2 cellular contexts compared by ENCODE assay signal in the genomic region with DNA sequence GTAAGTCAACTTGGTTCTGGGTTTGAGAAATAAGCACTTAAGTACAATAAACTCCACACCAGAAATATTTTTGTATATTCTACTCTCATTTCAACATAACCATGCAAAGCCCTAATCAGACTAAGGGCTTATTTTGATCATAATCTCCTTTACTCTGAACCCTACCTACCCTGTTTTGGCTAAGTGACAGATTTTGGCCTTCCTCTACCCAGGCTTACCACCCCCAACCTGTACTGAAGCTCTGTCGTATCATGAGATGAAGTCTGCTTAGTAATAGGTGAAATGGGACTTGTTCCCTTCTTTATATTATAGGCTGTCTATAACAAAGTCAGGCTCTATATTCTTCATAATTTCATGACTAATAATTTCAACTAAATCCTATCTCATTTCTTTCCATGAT.
TF ChIP-seq lines count a peak whose summit lies in the region.

No MANE protein-coding gene starts in this region.

TF ChIP-seq in HepG2, 621 proteins besides CTCF, POLR2A, EP300 and RAD21 (continued from another document):
- TF ChIP-seq, protein P1, sequence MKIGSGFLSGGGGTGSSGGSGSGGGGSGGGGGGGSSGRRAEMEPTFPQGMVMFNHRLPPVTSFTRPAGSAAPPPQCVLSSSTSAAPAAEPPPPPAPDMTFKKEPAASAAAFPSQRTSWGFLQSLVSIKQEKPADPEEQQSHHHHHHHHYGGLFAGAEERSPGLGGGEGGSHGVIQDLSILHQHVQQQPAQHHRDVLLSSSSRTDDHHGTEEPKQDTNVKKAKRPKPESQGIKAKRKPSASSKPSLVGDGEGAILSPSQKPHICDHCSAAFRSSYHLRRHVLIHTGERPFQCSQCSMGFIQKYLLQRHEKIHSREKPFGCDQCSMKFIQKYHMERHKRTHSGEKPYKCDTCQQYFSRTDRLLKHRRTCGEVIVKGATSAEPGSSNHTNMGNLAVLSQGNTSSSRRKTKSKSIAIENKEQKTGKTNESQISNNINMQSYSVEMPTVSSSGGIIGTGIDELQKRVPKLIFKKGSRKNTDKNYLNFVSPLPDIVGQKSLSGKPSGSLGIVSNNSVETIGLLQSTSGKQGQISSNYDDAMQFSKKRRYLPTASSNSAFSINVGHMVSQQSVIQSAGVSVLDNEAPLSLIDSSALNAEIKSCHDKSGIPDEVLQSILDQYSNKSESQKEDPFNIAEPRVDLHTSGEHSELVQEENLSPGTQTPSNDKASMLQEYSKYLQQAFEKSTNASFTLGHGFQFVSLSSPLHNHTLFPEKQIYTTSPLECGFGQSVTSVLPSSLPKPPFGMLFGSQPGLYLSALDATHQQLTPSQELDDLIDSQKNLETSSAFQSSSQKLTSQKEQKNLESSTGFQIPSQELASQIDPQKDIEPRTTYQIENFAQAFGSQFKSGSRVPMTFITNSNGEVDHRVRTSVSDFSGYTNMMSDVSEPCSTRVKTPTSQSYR (CRISPR knock-in tag; IDR thresholded peaks at IDR 0.05; ENCODE audit: borderline replicate concordance) = no peak
- TF ChIP-seq NR0B2 (CRISPR knock-in tag; IDR thresholded peaks at IDR 0.05) (no peak), MTA3 (CRISPR knock-in tag; IDR thresholded peaks at IDR 0.05) (no peak), ZBTB8A (CRISPR knock-in tag; IDR thresholded peaks at IDR 0.05; ENCODE audit: borderline replicate concordance, low read depth) (no peak), RNF219 (CRISPR knock-in tag; IDR thresholded peaks at IDR 0.05) (no peak), ZNF709 (CRISPR knock-in tag; IDR thresholded peaks at IDR 0.05) (no peak), NKX3-1 (CRISPR knock-in tag; IDR thresholded peaks at IDR 0.05) (no peak), POGK (CRISPR knock-in tag; conservative IDR thresholded peaks at IDR 0.05) (no peak), CEBPG (CRISPR knock-in tag; IDR thresholded peaks at IDR 0.05) (no peak), TFDP2 (CRISPR knock-in tag; IDR thresholded peaks at IDR 0.05) (no peak), HNF4G (IDR thresholded peaks at IDR 0.05; ENCODE audit: borderline replicate concordance, low read depth, low read length) (no peak), HNF4G (CRISPR knock-in tag; IDR thresholded peaks at IDR 0.05; ENCODE audit: borderline replicate concordance, low read depth) (no peak), MLLT10 (CRISPR knock-in tag; IDR thresholded peaks at IDR 0.05) (no peak), MEF2D (CRISPR knock-in tag; IDR thresholded peaks at IDR 0.05) (no peak)

TF ChIP-seq in WTC11, 78 proteins besides CTCF, POLR2A, EP300 and RAD21 (continued from another document):
- TF ChIP-seq CBFB (CRISPR knock-in tag; IDR thresholded peaks at IDR 0.05; ENCODE audit: low read depth) (no peak), IRF1 (CRISPR knock-in tag; IDR thresholded peaks at IDR 0.05) (no peak), RELA (CRISPR knock-in tag; IDR thresholded peaks at IDR 0.05; ENCODE audit: borderline replicate concordance) (no peak), GTF2I (CRISPR knock-in tag; conservative IDR thresholded peaks at IDR 0.05) (no peak), GRHL2 (CRISPR knock-in tag; IDR thresholded peaks at IDR 0.05; ENCODE audit: insufficient replicate concordance, severe bottlenecking) (no peak), SMAD4 (CRISPR knock-in tag; IDR thresholded peaks at IDR 0.05) (no peak), FOXJ3 (CRISPR knock-in tag; IDR thresholded peaks at IDR 0.05; ENCODE audit: borderline replicate concordance) (no peak), MYBL2 (CRISPR knock-in tag; IDR thresholded peaks at IDR 0.05) (no peak), RORB (CRISPR knock-in tag; IDR thresholded peaks at IDR 0.05) (no peak), NR3C1 (CRISPR knock-in tag; conservative IDR thresholded peaks at IDR 0.05; ENCODE audit: low read depth) (no peak)
- TF ChIP-seq, protein P2, sequence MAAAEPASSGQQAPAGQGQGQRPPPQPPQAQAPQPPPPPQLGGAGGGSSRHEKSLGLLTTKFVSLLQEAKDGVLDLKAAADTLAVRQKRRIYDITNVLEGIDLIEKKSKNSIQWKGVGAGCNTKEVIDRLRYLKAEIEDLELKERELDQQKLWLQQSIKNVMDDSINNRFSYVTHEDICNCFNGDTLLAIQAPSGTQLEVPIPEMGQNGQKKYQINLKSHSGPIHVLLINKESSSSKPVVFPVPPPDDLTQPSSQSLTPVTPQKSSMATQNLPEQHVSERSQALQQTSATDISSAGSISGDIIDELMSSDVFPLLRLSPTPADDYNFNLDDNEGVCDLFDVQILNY (CRISPR knock-in tag; IDR thresholded peaks at IDR 0.05) = no peak
